Comparison of ENCODE assay signal across 19 cellular contexts in the genomic region with DNA sequence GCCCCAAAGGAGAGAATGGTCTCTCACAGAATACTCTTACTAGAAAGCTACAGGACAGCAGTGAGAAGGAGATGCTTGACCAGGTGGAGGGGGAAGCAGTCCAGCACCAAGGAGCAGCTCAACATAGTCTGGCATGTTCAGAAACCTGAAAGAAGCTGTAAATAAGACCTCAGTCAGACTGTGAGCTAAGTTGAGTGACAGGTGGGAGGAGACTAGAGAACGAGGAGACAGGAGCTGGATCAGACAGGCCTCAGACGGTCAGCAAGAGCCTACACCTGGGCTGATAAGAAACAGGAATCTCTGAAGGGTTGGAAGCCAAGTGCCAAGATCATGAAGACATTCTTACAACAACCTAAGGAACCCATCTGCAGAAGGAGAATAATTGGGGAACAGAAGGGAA. TPM values are rescaled to one million over a fixed set of nuclear protein-coding genes. Genes with fewer than 3 reads are reported as not detected.
DNase-seq lines count a peak whose midpoint lies in the region; ATAC-seq and TF ChIP-seq lines count a peak whose summit lies in the region.
"Had no signal": no experiment of that assay in that cellular context is flagged by ENCODE, and none has a peak within 500 bp of the region (broad histone marks: within the 10 kb centered on the region; RNA-seq: fewer than 3 reads in every experiment).

No MANE protein-coding gene starts in this region.

- peaks cover 7% of the 10 kb centered on the region for H3K36me3 Mint-ChIP-seq in CD8-positive, alpha-beta T cell
- H3K36me3 Mint-ChIP-seq: natural killer cell had no signal

- no peak overlapping the region for H2BK120ac ChIP-seq in mesendoderm (ENCODE audit: low read depth, low read length)

- H3K23ac ChIP-seq in mesendoderm (ENCODE audit: low read length), result no peak overlapping the region

- H3K27ac ChIP-seq in mesendoderm (ENCODE audit: low read depth, low read length) (peak overlapping the region; percentile 64), testis (no peak overlapping the region)
- H3K27ac ChIP-seq in CD8-positive, alpha-beta T cell (ENCODE audit: low read depth, low read length), result no peak overlapping the region
- H3K27ac ChIP-seq: breast epithelium, esophagus squamous epithelium, lower lobe of right lung, RWPE1 had no signal

- peak; percentile 70 for DNase-seq in mesendoderm
- DNase-seq in CD8-positive, alpha-beta T cell, result no peak
- no peak for DNase-seq in BE2C
- no peak for DNase-seq in testis
- DNase-seq: activated CD4-positive, alpha-beta T cell treated with anti-CD3 and anti-CD28 coated beads, Interleukin-2, amount 10 ng/mL, durations not matched to agents 24 days and 14 days; esophagus squamous epithelium; lower lobe of right lung; natural killer cell; NCI-H1694 treated with DMSO at 0.1 percent for 48 hours; NCI-H446; posterior cingulate gyrus; small intestine; stimulated activated CD4-positive, alpha-beta T cell treated with anti-CD3 and anti-CD28 coated beads, Interleukin-4, amount 100 ng/mL, for 24 hours had no signal

- H4K8ac ChIP-seq in mesendoderm (ENCODE audit: low read depth, low read length), result no peak overlapping the region

- H3K4ac ChIP-seq in mesendoderm (ENCODE audit: low read depth, low read length), result no peak overlapping the region

- H3K36me3 ChIP-seq in mesendoderm (ENCODE audit: control insufficient read depth, insufficient read depth, low read length), result no peaks in the 10 kb centered on the region
- no peaks in the 10 kb centered on the region for H3K36me3 ChIP-seq in CD8-positive, alpha-beta T cell (ENCODE audit: insufficient read depth, low read length)
- no peaks in the 10 kb centered on the region for H3K36me3 ChIP-seq in BE2C
- no peaks in the 10 kb centered on the region for H3K36me3 ChIP-seq in testis (ENCODE audit: low read depth, missing control alignments)
- H3K36me3 ChIP-seq: breast epithelium, esophagus squamous epithelium, lower lobe of right lung had no signal

- H3K56ac ChIP-seq in mesendoderm (ENCODE audit: low read length), result peak overlapping the region; percentile 66

- WGBS in mesendoderm (ENCODE audit: extremely low coverage, insufficient coverage, low lambda C conversion rate), result no CpG with 5 or more reads among the region's 2 CpGs
- 75 to 85% methylated on average over 2 of the region's 2 CpGs for WGBS in testis, 2 donors

- CTCF ChIA-PET in CD8-positive, alpha-beta T cell (lab: Charles Lee), result no interaction called here

- no peaks in the 10 kb centered on the region for H3K9me3 ChIP-seq in CD8-positive, alpha-beta T cell (ENCODE audit: low read length)
- no peaks in the 10 kb centered on the region for H3K9me3 ChIP-seq in BE2C
- no peaks in the 10 kb centered on the region for H3K9me3 ChIP-seq in testis
- H3K9me3 ChIP-seq: breast epithelium, esophagus squamous epithelium, lower lobe of right lung had no signal

- H3K9me3 Mint-ChIP-seq in CD8-positive, alpha-beta T cell, result no peaks in the 10 kb centered on the region
- H3K9me3 Mint-ChIP-seq: activated CD4-positive, alpha-beta T cell treated with anti-CD3 and anti-CD28 coated beads, Interleukin-2, amount 10 ng/mL, durations not matched to agents 24 days and 14 days; GM23338; natural killer cell had no signal

- peak overlapping the region; percentile 24 for H2BK5ac ChIP-seq in mesendoderm (ENCODE audit: low read length)

- H3K4me1 ChIP-seq in mesendoderm (ENCODE audit: control insufficient read depth, low read depth, low read length) (peaks cover 31% of the 10 kb centered on the region), BE2C (no peaks in the 10 kb centered on the region), testis (no peaks in the 10 kb centered on the region)
- H3K4me1 ChIP-seq in CD8-positive, alpha-beta T cell (ENCODE audit: insufficient read depth, low read length), result peaks cover 4% of the 10 kb centered on the region
- H3K4me1 ChIP-seq: breast epithelium had no signal

- H3K79me2 ChIP-seq in mesendoderm (ENCODE audit: control insufficient read depth, insufficient read depth, low read length), result no peaks in the 10 kb centered on the region

- no peak overlapping the region for H3K18ac ChIP-seq in mesendoderm (ENCODE audit: low read length)

- H3K79me1 ChIP-seq in mesendoderm (ENCODE audit: low read length), result peaks cover 4% of the 10 kb centered on the region

- H3K27me3 Mint-ChIP-seq in CD8-positive, alpha-beta T cell (ENCODE audit: low read depth), result no peaks in the 10 kb centered on the region
- H3K27me3 Mint-ChIP-seq: activated CD4-positive, alpha-beta T cell treated with anti-CD3 and anti-CD28 coated beads, Interleukin-2, amount 10 ng/mL, durations not matched to agents 24 days and 14 days had no signal

- H3K4me2 ChIP-seq in mesendoderm (ENCODE audit: low read length), result no peak overlapping the region
- H3K4me2 ChIP-seq: GM23338 had no signal

- intact Hi-C loops in CD8-positive, alpha-beta T cell (cut with DNase I, micrococcal nuclease), result no loop called here
- intact Hi-C loops in testis (cut with DNase I; ENCODE audit: low total_unique reads), result no loop called here

- H3K27me3 ChIP-seq in mesendoderm (ENCODE audit: insufficient read depth, low read length, poor library complexity), result no peaks in the 10 kb centered on the region
- no peaks in the 10 kb centered on the region for H3K27me3 ChIP-seq in CD8-positive, alpha-beta T cell (ENCODE audit: insufficient read depth, low read length)
- H3K27me3 ChIP-seq in BE2C, result no peaks in the 10 kb centered on the region
- no peaks in the 10 kb centered on the region for H3K27me3 ChIP-seq in testis
- H3K27me3 ChIP-seq: breast epithelium, esophagus squamous epithelium had no signal

- H3K4me1 Mint-ChIP-seq in CD8-positive, alpha-beta T cell (ENCODE audit: low read depth), result peaks cover 79% of the 10 kb centered on the region

- no peak for TF ChIP-seq CTCF in CD8-positive, alpha-beta T cell (IDR thresholded peaks at IDR 0.05)
- TF ChIP-seq CTCF in BE2C (IDR thresholded peaks at IDR 0.05; ENCODE audit: low read depth, low read length) (no peak), testis (IDR thresholded peaks at IDR 0.05) (no peak)

- no peak overlapping the region for H2BK15ac ChIP-seq in mesendoderm (replicated peaks; ENCODE audit: low read depth)

- ATAC-seq in GM18868 (IDR thresholded peaks at IDR 0.05; ENCODE audit: unreplicated experiment) (peak; percentile 65), GM21717 (IDR thresholded peaks at IDR 0.05; ENCODE audit: unreplicated experiment) (peak; percentile 86), HG03442 (IDR thresholded peaks at IDR 0.05; ENCODE audit: unreplicated experiment) (peak; percentile 53)
- no peak for ATAC-seq in CD8-positive, alpha-beta T cell
- ATAC-seq: GM23338, lower lobe of right lung, natural killer cell had no signal

- no peak overlapping the region for H3K27ac Mint-ChIP-seq in CD8-positive, alpha-beta T cell
- H3K27ac Mint-ChIP-seq: GM23338 had no signal

- POLR2A ChIA-PET in CD8-positive, alpha-beta T cell (lab: Charles Lee), result no interaction called here

- H2AK5ac ChIP-seq in mesendoderm (ENCODE audit: low read length), result peak overlapping the region; percentile 28

- TF ChIP-seq POLR2A in testis (IDR thresholded peaks at IDR 0.05), result no peak

- no peak overlapping the region for H3K4me3 Mint-ChIP-seq in CD8-positive, alpha-beta T cell
- H3K4me3 Mint-ChIP-seq: activated CD4-positive, alpha-beta T cell treated with anti-CD3 and anti-CD28 coated beads, Interleukin-2, amount 10 ng/mL, durations not matched to agents 24 days and 14 days; GM23338; natural killer cell had no signal

- no peak overlapping the region for H4K5ac ChIP-seq in mesendoderm (ENCODE audit: low read length)

- H3K9ac ChIP-seq in mesendoderm (ENCODE audit: low read length), result no peak overlapping the region

- no peak overlapping the region for H3K4me3 ChIP-seq in mesendoderm (ENCODE audit: low read length)
- H3K4me3 ChIP-seq in CD8-positive, alpha-beta T cell (ENCODE audit: low read depth, low read length), result no peak overlapping the region
- H3K4me3 ChIP-seq in BE2C (ENCODE audit: low read depth, low read length), result no peak overlapping the region
- H3K4me3 ChIP-seq in testis, result no peak overlapping the region
- H3K4me3 ChIP-seq: breast epithelium, esophagus squamous epithelium, GM23338, lower lobe of right lung had no signal

RNA-seq across cellular contexts. Expression of gene ELMO1, which starts 54.5 kb away (rescaled TPM):
- polyA plus RNA-seq in mesendoderm (2013, experiment 1 of 2), result 8.9 TPM
- polyA plus RNA-seq in mesendoderm (2013, experiment 2 of 2), result 9.3 TPM
- total RNA-seq in CD8-positive, alpha-beta T cell, result 10 to 100 TPM; 79.4 to 96.2 TPM
- 4.6 TPM for polyA plus RNA-seq in BE2C (2012; ENCODE audit: insufficient read depth, insufficient read length, low read depth)
- total RNA-seq in testis, result 10 to 100 TPM; 36.5 to 47.2 TPM
- polyA plus RNA-seq in testis (ENCODE audit: insufficient read depth, low read depth, low replicate concordance), result 12.9 TPM
